In genomic region chr12:24561882-24562760, GRCh38 we compare ENCODE assay signal across 8 cellular contexts.
DNase-seq lines count a peak whose midpoint lies in the region; ATAC-seq and TF ChIP-seq lines count a peak whose summit lies in the region.

No MANE protein-coding gene starts in this region.

- no peaks in the 10 kb centered on the region for H4K20me1 ChIP-seq in GM23338 (replicated peaks; ENCODE audit: insufficient read depth)

- H3K27me3 ChIP-seq in BJ (ENCODE audit: control insufficient read depth, insufficient read depth, low read length) (peaks cover 14% of the 10 kb centered on the region), GM23338 (ENCODE audit: insufficient read depth) (peaks cover 53% of the 10 kb centered on the region), Peyer's patch (no peaks in the 10 kb centered on the region)

- TF ChIP-seq POLR2A in Peyer's patch (IDR thresholded peaks at IDR 0.05) = no peak

- DNase-seq in BJ (ENCODE audit: low read depth) (no peak), GM23338 (ENCODE audit: low spot score) (peak; percentile 88), Peyer's patch (peak in 2 of 3 donors; percentile 56), left kidney (ENCODE audit: low read depth, low spot score) (peak; percentile 92), dedifferentiated amniotic fluid mesenchymal stem cell (ENCODE audit: extremely low spot score) (no peak)
- peak; percentile 30 for DNase-seq in stimulated activated CD8-positive, alpha-beta memory T cell treated with anti-CD3 and anti-CD28 coated beads, Interleukin-4, amount 100 ng/mL, for 48 hours

- peak overlapping the region; percentile 92 for H3K4me2 ChIP-seq in GM23338

- no peak for TF ChIP-seq CTCF in BJ (IDR thresholded peaks at IDR 0.05; ENCODE audit: insufficient read depth, low read depth, low read length)
- no peak for TF ChIP-seq CTCF in GM23338 (conservative IDR thresholded peaks at IDR 0.05; ENCODE audit: low read depth in 2 of 2)
- TF ChIP-seq CTCF in Peyer's patch (IDR thresholded peaks at IDR 0.05) = no peak

- H3K36me3 ChIP-seq in BJ (ENCODE audit: control insufficient read depth, insufficient read depth, low read length) = no peaks in the 10 kb centered on the region
- no peaks in the 10 kb centered on the region for H3K36me3 ChIP-seq in GM23338 (ENCODE audit: insufficient read depth)
- H3K36me3 ChIP-seq in Peyer's patch = no peaks in the 10 kb centered on the region

- H3K27me3 Mint-ChIP-seq in GM23338 (ENCODE audit: insufficient read depth, low read depth, poor library complexity) = peaks cover 32% of the 10 kb centered on the region

- peak overlapping the region; percentile 20 for H3K27ac Mint-ChIP-seq in GM23338

- H3F3A ChIP-seq in GM23338 (replicated peaks; ENCODE audit: low read depth) = no peaks in the 10 kb centered on the region; the same call in 1 of the 2 replicates

- H3K4me3 ChIP-seq in BJ (ENCODE audit: low read depth, low read length) (peak overlapping the region; percentile 52), GM23338 (peak overlapping the region; percentile 89), Peyer's patch (peak overlapping the region; percentile 46 to 73 (median 64))

- POLR2A ChIA-PET in BJ (lab: Charles Lee) = no interaction called here

- no peaks in the 10 kb centered on the region for H3K79me2 ChIP-seq in GM23338 (replicated peaks; ENCODE audit: insufficient read depth)

- no peaks in the 10 kb centered on the region for H3K9me2 ChIP-seq in GM23338 (ENCODE audit: insufficient read depth)

- peak overlapping the region; percentile 80; the same call in 1 of the 2 replicates for H3K27ac ChIP-seq in GM23338 (ENCODE audit: low read depth)
- peak overlapping the region; percentile 46 to 93 (median 74) for H3K27ac ChIP-seq in Peyer's patch
- H3K27ac ChIP-seq in cingulate gyrus (ENCODE audit: low read depth, low read length) = peak overlapping the region; percentile 90

- no peaks in the 10 kb centered on the region for H3K9me3 Mint-ChIP-seq in GM23338

- CTCF ChIA-PET in BJ (lab: Yijun Ruan, JAX) = interaction anchor here (0.7 kb wide), 1 partner anchor 47 kb away, joined by 3 read pairs; no protein-coding TSS in a partner anchor

- no peaks in the 10 kb centered on the region for H3K9me3 ChIP-seq in Peyer's patch

- ATAC-seq in GM23338 (peak; percentile 71), GM21717 (IDR thresholded peaks at IDR 0.05; ENCODE audit: unreplicated experiment) (no peak)

- peaks cover 50% of the 10 kb centered on the region for H3K4me1 ChIP-seq in GM23338 (ENCODE audit: insufficient read depth)
- peaks cover 0 to 5% (median 0%) of the 10 kb centered on the region in 4 donors for H3K4me1 ChIP-seq in Peyer's patch

- H3K4me1 Mint-ChIP-seq in GM23338 = peaks cover 54% of the 10 kb centered on the region

- peak overlapping the region; percentile 92 for H2AFZ ChIP-seq in GM23338

- no peaks in the 10 kb centered on the region for H3K36me3 Mint-ChIP-seq in GM23338 (ENCODE audit: low read depth)

- peak overlapping the region; percentile 96 for H3K4me3 Mint-ChIP-seq in GM23338

TF ChIP-seq in GM23338, 12 proteins besides CTCF, POLR2A, EP300 and RAD21:
- TF ChIP-seq POLR2AphosphoS5 (IDR thresholded peaks at IDR 0.05; ENCODE audit: low read depth) (peak; percentile 44), CREB1 (CRISPR knock-in tag; IDR thresholded peaks at IDR 0.05; ENCODE audit: low read depth) (no peak)

Comparison
In these comparisons a context has a peak if more than half of its experiments do, and no peak if none do; other contexts are left out.
1. DNase-seq: peak in GM23338 (single experiment), Peyer's patch (2 of 3), left kidney (single experiment) and stimulated activated CD8-positive, alpha-beta memory T cell treated with anti-CD3 and anti-CD28 coated beads, Interleukin-4, amount 100 ng/mL, for 48 hours (single experiment); none in BJ (single experiment) and dedifferentiated amniotic fluid mesenchymal stem cell (single experiment).
2. Peak in every context shown above with its lines, with median percentiles within 50 percentile points of each other: H3K4me3 ChIP-seq and H3K27ac ChIP-seq.